27 cellular contexts compared by ENCODE assay signal in the genomic region with DNA sequence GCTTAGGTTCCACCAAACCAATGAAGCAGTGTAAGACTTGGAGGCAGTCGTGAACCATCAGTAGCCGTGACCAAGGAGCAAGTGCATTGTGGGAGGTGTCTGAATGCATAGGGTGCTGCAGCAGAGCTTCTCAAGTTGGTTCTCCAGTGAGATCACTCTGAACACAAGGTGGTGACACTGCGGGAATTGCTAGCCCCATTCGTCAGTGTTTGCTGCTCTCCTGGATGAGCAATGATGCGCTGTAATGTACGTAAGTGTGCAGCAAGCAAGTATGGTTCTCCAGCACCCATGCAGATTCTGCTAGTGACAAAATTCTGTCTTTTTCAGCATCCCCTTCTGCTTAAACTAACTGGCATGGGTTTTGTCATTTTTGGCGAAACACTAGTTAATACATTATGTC.
DNase-seq lines count a peak whose midpoint lies in the region; ATAC-seq, FAIRE-seq and TF ChIP-seq lines count a peak whose summit lies in the region.
"Had no signal": no experiment of that assay in that cellular context is flagged by ENCODE, and none has a peak within 500 bp of the region (broad histone marks: within the 10 kb centered on the region; RNA-seq: fewer than 3 reads in every experiment).

No MANE protein-coding gene starts in this region.

- H2BK5ac ChIP-seq in H1 (ENCODE audit: low read depth, low read length), result no peak overlapping the region
- no peak overlapping the region for H2BK5ac ChIP-seq in mesenchymal stem cell (ENCODE audit: low read depth, low read length, poor library complexity, severe bottlenecking)

- H3K4me3 ChIP-seq in H1 (ENCODE audit: extremely low read depth in 1 of 4, insufficient read depth in 2 of 4, low read depth in 3 of 4, low read length in 4 of 4) (no peak overlapping the region), mesenchymal stem cell (ENCODE audit: insufficient read depth in 1 of 2, low read depth in 1 of 2, low read length in 2 of 2) (no peak overlapping the region), smooth muscle cell (no peak overlapping the region)
- H3K4me3 ChIP-seq: A549, BLaER1, GM12878 had no signal

- no peaks in the 10 kb centered on the region for H4K20me1 ChIP-seq in H1 (replicated peaks in 1 of 2; ENCODE audit: control insufficient read depth in 1 of 2, insufficient read depth in 2 of 2, low read length in 2 of 2)
- no peaks in the 10 kb centered on the region for H4K20me1 ChIP-seq in smooth muscle cell (ENCODE audit: low read depth)
- H4K20me1 ChIP-seq: BLaER1 had no signal

- H3F3A ChIP-seq in smooth muscle cell (ENCODE audit: low read depth), result no peaks in the 10 kb centered on the region

- H3K23me2 ChIP-seq in H1 (ENCODE audit: low read depth, low read length), result no peaks in the 10 kb centered on the region

- H3K23ac ChIP-seq in H1 (ENCODE audit: insufficient read length), result no peak overlapping the region
- no peak overlapping the region for H3K23ac ChIP-seq in mesenchymal stem cell (ENCODE audit: low read length in 2 of 2)

- no peak overlapping the region for H3K14ac ChIP-seq in H1 (ENCODE audit: insufficient read length)
- no peak overlapping the region for H3K14ac ChIP-seq in mesenchymal stem cell (ENCODE audit: low read length in 2 of 2)

- H3K79me2 ChIP-seq in H1 (ENCODE audit: control insufficient read depth in 1 of 2, insufficient read depth in 2 of 2, low read length in 2 of 2), result no peaks in the 10 kb centered on the region
- H3K79me2 ChIP-seq in smooth muscle cell (ENCODE audit: low read depth), result no peaks in the 10 kb centered on the region

- TF ChIP-seq CTCF in H1 (IDR thresholded peaks at IDR 0.05; ENCODE audit: control extremely low read depth in 1 of 3, insufficient read depth in 1 of 3, low read depth in 1 of 3, low read length in 3 of 3) (no peak), smooth muscle cell (IDR thresholded peaks at IDR 0.05; ENCODE audit: borderline replicate concordance, insufficient read depth, poor library complexity, severe bottlenecking) (no peak)

- TF ChIP-seq EP300 in H1 (IDR thresholded peaks at IDR 0.05; ENCODE audit: borderline replicate concordance in 1 of 2, low read depth in 2 of 2, low read length in 2 of 2), result no peak

- CTCF ChIA-PET in H1 (lab: Charles Lee; ENCODE audit: partially characterized antibody), result interaction anchor here (0.6 to 2.1 kb wide), 5 partner anchors 8 to 66 kb away, joined by 3 to 10 read pairs (median 4); no protein-coding TSS in a partner anchor

- DNase-seq in GM19239 (ENCODE audit: insufficient read length, low spot score) (no peak), RKO (ENCODE audit: low spot score) (peak; percentile 16), H1 (ENCODE audit: low read depth in 1 of 2, low spot score in 2 of 2) (no peak), mesenchymal stem cell (no peak), AG08395 (ENCODE audit: low spot score) (no peak), anterior cingulate cortex (lab: John Stamatoyannopoulos, UW) (no peak), smooth muscle cell (lab: John Stamatoyannopoulos, UW; ENCODE audit: unreplicated experiment) (no peak)
- DNase-seq: BE2C; C1 segment of cervical spinal cord; CD4-positive, alpha-beta memory T cell; CD4-positive, CD25-positive, alpha-beta regulatory T cell; CD8-positive, alpha-beta memory T cell; COR-L47; DMS 273 treated with DMSO at 0.1 percent for 48 hours; DMS153; DMS53; DMS79; DND-41; EL; GDM1 had no signal

- no peak for TF ChIP-seq POLR2A in H1 (IDR thresholded peaks at IDR 0.05; ENCODE audit: control extremely low read depth in 1 of 2, low read depth in 2 of 2, low read length in 2 of 2)

- H3K79me1 ChIP-seq in H1 (ENCODE audit: low read depth, low read length) (no peaks in the 10 kb centered on the region), mesenchymal stem cell (replicated peaks; ENCODE audit: low read length, poor library complexity, severe bottlenecking) (no peaks in the 10 kb centered on the region)

- POLR2A ChIA-PET in H1 (lab: Charles Lee; ENCODE audit: partially characterized antibody), result no interaction called here

- H3K4me1 ChIP-seq in H1 (replicated peaks in 1 of 4; ENCODE audit: control insufficient read depth in 3 of 4, insufficient read depth in 4 of 4, low read length in 3 of 4) (no peaks in the 10 kb centered on the region), mesenchymal stem cell (ENCODE audit: control insufficient read depth, insufficient read depth, low read depth, low read length) (no peaks in the 10 kb centered on the region), smooth muscle cell (ENCODE audit: low read depth) (no peaks in the 10 kb centered on the region)
- H3K4me1 ChIP-seq: A549, BE2C had no signal

- H3K9me3 ChIP-seq in H1 (ENCODE audit: insufficient read depth in 2 of 2, low read depth in 1 of 2, low read length in 1 of 2) (no peaks in the 10 kb centered on the region), mesenchymal stem cell (ENCODE audit: control insufficient read depth, low read length) (no peaks in the 10 kb centered on the region), smooth muscle cell (replicated peaks; ENCODE audit: low read depth) (no peaks in the 10 kb centered on the region)
- H3K9me3 ChIP-seq: A549, BE2C, BLaER1 had no signal

- H2AK5ac ChIP-seq in H1 (ENCODE audit: low read depth, low read length) (no peak overlapping the region), mesenchymal stem cell (ENCODE audit: low read length, severe bottlenecking) (no peak overlapping the region)

- 79% methylated on average over 7 of the region's 7 CpGs; no CpG with 5 or more reads in 1 of the 2 experiments for WGBS in H1 (ENCODE audit: extremely low coverage in 1 of 2, insufficient coverage in 1 of 2, insufficient read length in 1 of 2, insufficient replicate concordance in 2 of 2, low coverage in 1 of 2, low lambda C conversion rate in 2 of 2, missing lambda C conversion rate in 1 of 2), 2 experiments
- 95% methylated on average over 6 of the region's 7 CpGs for WGBS in mesenchymal stem cell
- 96% methylated on average over 7 of the region's 7 CpGs for WGBS in smooth muscle cell (ENCODE audit: low lambda C conversion rate)

- H4K8ac ChIP-seq in H1 (ENCODE audit: extremely low read depth, insufficient read depth, low read length), result no peak overlapping the region
- H4K8ac ChIP-seq in mesenchymal stem cell (ENCODE audit: low read length), result peak overlapping the region; percentile 57

- H2BK12ac ChIP-seq in H1 (ENCODE audit: low read depth, low read length), result no peak overlapping the region
- no peak overlapping the region for H2BK12ac ChIP-seq in mesenchymal stem cell (ENCODE audit: low read length in 2 of 2)

- no peak overlapping the region for H3K56ac ChIP-seq in H1 (replicated peaks; ENCODE audit: insufficient read length, low read depth, low read length)

- H2BK15ac ChIP-seq in H1 (ENCODE audit: low read length) (no peak overlapping the region), mesenchymal stem cell (ENCODE audit: low read depth, poor library complexity, severe bottlenecking) (no peak overlapping the region)

- H3K4me2 ChIP-seq in H1 (ENCODE audit: insufficient read depth in 1 of 2, low read depth in 2 of 2, low read length in 2 of 2) (no peak overlapping the region), mesenchymal stem cell (ENCODE audit: low read length, poor library complexity, severe bottlenecking) (no peak overlapping the region), smooth muscle cell (no peak overlapping the region)
- H3K4me2 ChIP-seq: A549, BLaER1 had no signal

- H4K91ac ChIP-seq in H1 (replicated peaks; ENCODE audit: insufficient read length, low read length), result no peak overlapping the region
- H4K91ac ChIP-seq in mesenchymal stem cell (ENCODE audit: low read length), result no peak overlapping the region

- H2BK120ac ChIP-seq in H1 (replicated peaks; ENCODE audit: low read depth, low read length) (no peak overlapping the region), mesenchymal stem cell (ENCODE audit: low read depth, low read length) (no peak overlapping the region)

- H2AFZ ChIP-seq in H1 (ENCODE audit: low read length) (0 out of 2 replicates have a peak overlapping the region, but pooled peaks have one; percentile 45), mesenchymal stem cell (ENCODE audit: low read depth, low read length) (no peak overlapping the region), smooth muscle cell (ENCODE audit: low read depth) (no peak overlapping the region)

- H2BK20ac ChIP-seq in H1 (ENCODE audit: low read length), result no peak overlapping the region

- no peak overlapping the region for H4K5ac ChIP-seq in H1 (ENCODE audit: insufficient read length, low read depth, low read length)

- H3K9ac ChIP-seq in H1 (replicated peaks in 1 of 4; ENCODE audit: extremely low read depth in 1 of 4, low read depth in 3 of 4, low read length in 3 of 4) (no peak overlapping the region), mesenchymal stem cell (ENCODE audit: low read length) (no peak overlapping the region), smooth muscle cell (ENCODE audit: low read depth) (no peak overlapping the region)
- H3K9ac ChIP-seq: BLaER1 had no signal

- no peak for TF ChIP-seq RAD21 in H1 (IDR thresholded peaks at IDR 0.05 in 1 of 2, conservative IDR thresholded peaks at IDR 0.05 in 1 of 2; ENCODE audit: low read depth in 2 of 2, low read length in 2 of 2)

- no peak for ATAC-seq in HG02798 (IDR thresholded peaks at IDR 0.05; ENCODE audit: poor library complexity, unreplicated experiment)
- ATAC-seq: A549, GM12878 had no signal

- H3K27ac ChIP-seq in H1 (ENCODE audit: low read depth, low read length), result no peak overlapping the region
- H3K27ac ChIP-seq in mesenchymal stem cell (ENCODE audit: low read length, poor library complexity, severe bottlenecking), result no peak overlapping the region
- no peak overlapping the region for H3K27ac ChIP-seq in smooth muscle cell (ENCODE audit: low read depth)
- H3K27ac ChIP-seq: 22Rv1, A549, BLaER1 had no signal

- no peaks in the 10 kb centered on the region for H3K27me3 ChIP-seq in H1 (replicated peaks in 1 of 4; ENCODE audit: control insufficient read depth in 3 of 4, extremely low read depth in 1 of 4, insufficient read depth in 3 of 4, low read length in 3 of 4)
- no peaks in the 10 kb centered on the region for H3K27me3 ChIP-seq in mesenchymal stem cell (ENCODE audit: control insufficient read depth in 1 of 2, insufficient read depth in 1 of 2, low read length in 2 of 2)
- H3K27me3 ChIP-seq in smooth muscle cell (ENCODE audit: low read depth), result no peaks in the 10 kb centered on the region
- H3K27me3 ChIP-seq: BLaER1 had no signal

- H3K36me3 ChIP-seq in H1 (ENCODE audit: control insufficient read depth in 2 of 4, insufficient read depth in 4 of 4, low read length in 3 of 4), result no peaks in the 10 kb centered on the region
- H3K36me3 ChIP-seq in mesenchymal stem cell (ENCODE audit: control insufficient read depth in 1 of 2, insufficient read depth in 2 of 2, low read depth in 1 of 2, low read length in 2 of 2), result no peaks in the 10 kb centered on the region
- H3K36me3 ChIP-seq in smooth muscle cell (ENCODE audit: low read depth), result no peaks in the 10 kb centered on the region
- H3K36me3 ChIP-seq: BE2C, BLaER1 had no signal

- H3K18ac ChIP-seq in H1 (ENCODE audit: extremely low read depth, low read length), result no peak overlapping the region
- no peak overlapping the region for H3K18ac ChIP-seq in mesenchymal stem cell (ENCODE audit: low read depth in 1 of 2, low read length in 2 of 2)

- FAIRE-seq in GM19239 (lab: Jason Lieb, UNC), result peak; percentile 35
- no peak for FAIRE-seq in H1 (lab: Jason Lieb, UNC)
- FAIRE-seq: A549, GM12878, GM12892, GM18507 had no signal

- no peak overlapping the region for H3K4ac ChIP-seq in H1 (replicated peaks; ENCODE audit: insufficient read length, low read depth, low read length)
- no peak overlapping the region for H3K4ac ChIP-seq in mesenchymal stem cell (ENCODE audit: low read depth in 1 of 2, low read length in 2 of 2)
